Comparison of ENCODE assay signal across 1 cellular context in the genomic region with DNA sequence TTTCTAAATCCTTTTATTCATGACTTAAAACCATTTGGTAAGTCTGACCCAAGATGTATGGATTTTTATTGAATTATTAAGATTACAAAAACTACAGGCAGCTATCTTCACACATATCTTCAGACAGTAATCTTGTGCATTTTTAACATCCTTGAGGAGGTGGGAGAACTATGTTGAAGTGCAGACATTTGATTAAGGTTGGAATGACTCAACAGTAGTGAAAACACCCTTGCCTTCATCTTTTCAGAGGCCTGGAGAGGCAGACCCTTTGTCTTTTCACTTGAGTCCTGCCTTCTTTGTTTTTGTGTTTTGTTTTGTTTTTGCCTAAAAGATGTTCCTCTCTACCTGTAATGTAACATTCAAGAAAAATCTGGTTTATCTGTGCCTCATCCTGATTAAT.
A peak's percentile ranks its signal among the peaks of the same experiment; 100 is the strongest.
TF ChIP-seq lines count a peak whose summit lies in the region.

No MANE protein-coding gene starts in this region.

TF ChIP-seq in GM12878, 131 proteins besides CTCF, POLR2A, EP300 and RAD21:
- TF ChIP-seq JUNB (IDR thresholded peaks at IDR 0.05) (peak; percentile 71), SPI1 (IDR thresholded peaks at IDR 0.05; ENCODE audit: borderline replicate concordance, insufficient read depth, low read depth, low read length) (peak; percentile 86), NBN (IDR thresholded peaks at IDR 0.05) (no peak), MTA2 (IDR thresholded peaks at IDR 0.05; ENCODE audit: low read depth) (0 out of 2 replicates have a peak, but pooled peaks have one; percentile 24), MEF2A (IDR thresholded peaks at IDR 0.05; ENCODE audit: insufficient read depth, low read depth, low read length) (no peak), RFX5 (IDR thresholded peaks at IDR 0.05; ENCODE audit: low read depth, low read length) (no peak), IRF4 (IDR thresholded peaks at IDR 0.05; ENCODE audit: low read depth, low read length) (0 out of 2 replicates have a peak, but pooled peaks have one; percentile 28)
- TF ChIP-seq, protein P1, sequence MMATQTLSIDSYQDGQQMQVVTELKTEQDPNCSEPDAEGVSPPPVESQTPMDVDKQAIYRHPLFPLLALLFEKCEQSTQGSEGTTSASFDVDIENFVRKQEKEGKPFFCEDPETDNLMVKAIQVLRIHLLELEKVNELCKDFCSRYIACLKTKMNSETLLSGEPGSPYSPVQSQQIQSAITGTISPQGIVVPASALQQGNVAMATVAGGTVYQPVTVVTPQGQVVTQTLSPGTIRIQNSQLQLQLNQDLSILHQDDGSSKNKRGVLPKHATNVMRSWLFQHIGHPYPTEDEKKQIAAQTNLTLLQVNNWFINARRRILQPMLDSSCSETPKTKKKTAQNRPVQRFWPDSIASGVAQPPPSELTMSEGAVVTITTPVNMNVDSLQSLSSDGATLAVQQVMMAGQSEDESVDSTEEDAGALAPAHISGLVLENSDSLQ (IDR thresholded peaks at IDR 0.05): no peak
TF ChIP-seq in GM12878: peak in this region for 4.
